ENCODE assay signal across 32 cellular contexts in genomic region chr2:36445191-36445590, GRCh38.
DNase-seq lines count a peak whose midpoint lies in the region; ATAC-seq, FAIRE-seq and TF ChIP-seq lines count a peak whose summit lies in the region.
"Had no signal": no experiment of that assay in that cellular context is flagged by ENCODE, and none has a peak within 500 bp of the region (broad histone marks: within the 10 kb centered on the region; RNA-seq: fewer than 3 reads in every experiment).

No MANE protein-coding gene starts in this region.

- TSS peak; percentile 2 for BruUV-seq in HepG2 (replicated peaks; lab: Mats Ljungman, UMichigan)

- no peaks in the 10 kb centered on the region for H3K27me3 ChIP-seq in HepG2 (ENCODE audit: control insufficient read depth in 1 of 2, insufficient read depth in 2 of 2, low read length in 2 of 2)
- no peaks in the 10 kb centered on the region for H3K27me3 ChIP-seq in right lobe of liver
- no peaks in the 10 kb centered on the region for H3K27me3 ChIP-seq in brain microvascular endothelial cell (replicated peaks)
- H3K27me3 ChIP-seq in tibial artery, result no peaks in the 10 kb centered on the region
- H3K27me3 ChIP-seq: SJSA1 had no signal

- no peak overlapping the region for H3K4me2 ChIP-seq in HepG2 (ENCODE audit: low read depth, low read length)

- FAIRE-seq in HepG2 (lab: Jason Lieb, UNC), result no peak
- FAIRE-seq: GM18507, H54, kidney, TTC549 had no signal

- intact Hi-C loops in HepG2 (cut with micrococcal nuclease; ENCODE audit: unreplicated experiment) (no loop called here), right lobe of liver (cut with DNase I) (no loop called here), tibial artery (cut with DNase I; ENCODE audit: low total_unique reads) (no loop called here), Right ventricle myocardium inferior (cut with DNase I) (no loop called here), natural killer cell (cut with micrococcal nuclease) (no loop called here)

- H3K27ac Mint-ChIP-seq in natural killer cell, result no peak overlapping the region
- H3K27ac Mint-ChIP-seq: activated CD4-positive, alpha-beta memory T cell treated with anti-CD3 and anti-CD28 coated beads, Interleukin-2, amount 10 ng/mL, durations not matched to agents 7 days and 5 days; activated naive CD8-positive, alpha-beta T cell; B cell had no signal

- H4K20me1 ChIP-seq in HepG2 (ENCODE audit: insufficient read depth, low read length), result no peaks in the 10 kb centered on the region

- H3K36me3 Mint-ChIP-seq in natural killer cell, result peaks cover 6% of the 10 kb centered on the region

- WGBS in HepG2 (ENCODE audit: low lambda C conversion rate), result 94% methylated on average over 6 of the region's 6 CpGs
- WGBS in right lobe of liver (ENCODE audit: insufficient coverage, low coverage, low lambda C conversion rate, missing lambda C conversion rate), result 77% methylated on average over 6 of the region's 6 CpGs

- POLR2A ChIA-PET in HepG2 (lab: Yijun Ruan, JAX), result no interaction called here

- TF ChIP-seq POLR2A in HepG2 (IDR thresholded peaks at IDR 0.05; ENCODE audit: insufficient read depth in 1 of 2, low read depth in 2 of 2, low read length in 2 of 2), result no peak
- TF ChIP-seq POLR2A in right lobe of liver (IDR thresholded peaks at IDR 0.05), result no peak

- H2AFZ ChIP-seq in HepG2 (ENCODE audit: low read length), result no peak overlapping the region

- H3K36me3 ChIP-seq in HepG2 (replicated peaks in 1 of 2; ENCODE audit: control insufficient read depth in 1 of 2, insufficient read depth in 2 of 2, low read length in 2 of 2) (peaks cover 37 to 91% of the 10 kb centered on the region in 2 experiments), right lobe of liver (peaks cover 0 to 2% (median 0%) of the 10 kb centered on the region in 4 donors), brain microvascular endothelial cell (replicated peaks) (peaks cover 57% of the 10 kb centered on the region), tibial artery (peaks cover 20 to 40% (median 37%) of the 10 kb centered on the region in 3 donors)
- H3K36me3 ChIP-seq: prostate gland had no signal

- peaks cover 21% of the 10 kb centered on the region for H3K4me1 ChIP-seq in HepG2 (ENCODE audit: insufficient read depth, low read length)
- no peaks in the 10 kb centered on the region for H3K4me1 ChIP-seq in right lobe of liver
- H3K4me1 ChIP-seq in tibial artery, result peaks cover 0 to 100% (median 58%) of the 10 kb centered on the region in 4 donors
- H3K4me1 ChIP-seq: prostate gland had no signal

- TF ChIP-seq EP300 in HepG2 (IDR thresholded peaks at IDR 0.05; ENCODE audit: low read depth in 2 of 2, low read length in 2 of 2), result no peak
- TF ChIP-seq EP300 in HepG2 (CRISPR knock-in tag; IDR thresholded peaks at IDR 0.05; ENCODE audit: borderline replicate concordance), result no peak

- H3K9ac ChIP-seq in HepG2 (ENCODE audit: insufficient read depth, low read depth, low read length), result no peak overlapping the region

- H3K4me3 ChIP-seq in HepG2 (replicated peaks in 1 of 3; ENCODE audit: insufficient read depth in 1 of 3, low read depth in 2 of 3, low read length in 3 of 3), result no peak overlapping the region
- no peak overlapping the region for H3K4me3 ChIP-seq in right lobe of liver
- no peak overlapping the region for H3K4me3 ChIP-seq in brain microvascular endothelial cell (ENCODE audit: low read depth, low read length)
- no peak overlapping the region for H3K4me3 ChIP-seq in tibial artery
- H3K4me3 ChIP-seq: lung, prostate gland, SJSA1 had no signal

- no peak for ATAC-seq in HepG2
- ATAC-seq in right lobe of liver, result no peak
- no peak for ATAC-seq in Right ventricle myocardium inferior
- no peak for ATAC-seq in natural killer cell
- ATAC-seq in HG03442 (IDR thresholded peaks at IDR 0.05; ENCODE audit: unreplicated experiment), result no peak
- ATAC-seq: stimulated activated naive CD8-positive, alpha-beta T cell treated with anti-CD3 and anti-CD28 coated beads, Interleukin-15, Interleukin-2, amounts not matched to agents 100 U/mL and 50 U/mL, for 24 hours had no signal

- no peaks in the 10 kb centered on the region for H3K27me3 Mint-ChIP-seq in natural killer cell (ENCODE audit: low read depth in 2 of 2)
- H3K27me3 Mint-ChIP-seq: activated naive CD8-positive, alpha-beta T cell had no signal

- peaks cover 16 to 20% of the 10 kb centered on the region in 2 donors for H3K4me1 Mint-ChIP-seq in natural killer cell

- no peak for DNase-seq in HepG2 (ENCODE audit: low spot score)
- no peak for DNase-seq in right lobe of liver
- DNase-seq in brain microvascular endothelial cell, result no peak
- peak; percentile 40 for DNase-seq in left kidney (ENCODE audit: low read depth, low spot score)
- no peak for DNase-seq in tibial artery
- no peak for DNase-seq in Right ventricle myocardium inferior (ENCODE audit: missing footprints)
- no peak for DNase-seq in natural killer cell
- DNase-seq: 8988T; activated CD4-positive, alpha-beta memory T cell treated with anti-CD3 and anti-CD28 coated beads, Interleukin-2, amount 10 ng/mL, durations not matched to agents 7 days and 5 days; activated CD4-positive, alpha-beta T cell treated with anti-CD3 and anti-CD28 coated beads for 1 hour; activated CD8-positive, alpha-beta memory T cell treated with anti-CD3 and anti-CD28 coated beads, Interleukin-2, amount 50 U/mL, for 48 hours; anterior cingulate cortex; DMS153; effector CD4-positive, alpha-beta T cell; GF-D8; head of caudate nucleus; KG1; kidney; NCI-H1436; NCI-H446; NCI-H774; stimulated activated naive CD8-positive, alpha-beta T cell treated with anti-CD3 and anti-CD28 coated beads, Interleukin-15, Interleukin-2, amounts not matched to agents 100 U/mL and 50 U/mL, for 24 hours had no signal

- H3K4me3 Mint-ChIP-seq in natural killer cell, result no peak overlapping the region
- H3K4me3 Mint-ChIP-seq: activated CD4-positive, alpha-beta memory T cell treated with anti-CD3 and anti-CD28 coated beads, Interleukin-2, amount 10 ng/mL, durations not matched to agents 7 days and 5 days; activated naive CD8-positive, alpha-beta T cell; B cell had no signal

- no peak for TF ChIP-seq RAD21 in HepG2 (CRISPR knock-in tag; IDR thresholded peaks at IDR 0.05)

- H3K9me3 ChIP-seq in HepG2 (ENCODE audit: low read length) (no peaks in the 10 kb centered on the region), right lobe of liver (no peaks in the 10 kb centered on the region), tibial artery (no peaks in the 10 kb centered on the region)
- H3K9me3 ChIP-seq: prostate gland, SJSA1 had no signal

- CTCF ChIA-PET in HepG2 (lab: Yijun Ruan, JAX; ENCODE audit: low intra/inter-chr PET ratio, low total read pairs), result no interaction called here

- H3K9me3 Mint-ChIP-seq in natural killer cell, result no peaks in the 10 kb centered on the region
- H3K9me3 Mint-ChIP-seq: activated CD4-positive, alpha-beta memory T cell treated with anti-CD3 and anti-CD28 coated beads, Interleukin-2, amount 10 ng/mL, durations not matched to agents 7 days and 5 days had no signal

- in situ Hi-C loops in HepG2 (cut with HindIII; ENCODE audit: extremely low pct_ligation_motif_present, low pct_unique_long_range_greater_than_20kb) (no loop called here), brain microvascular endothelial cell (cut with HindIII; ENCODE audit: low pct_ligation_motif_present, low sequenced_read_pairs) (no loop called here)

- TF ChIP-seq CTCF in HepG2 (CRISPR knock-in tag; IDR thresholded peaks at IDR 0.05) (no peak), right lobe of liver (IDR thresholded peaks at IDR 0.05) (no peak), brain microvascular endothelial cell (IDR thresholded peaks at IDR 0.05; ENCODE audit: low read depth, low read length, missing control alignments) (no peak), tibial artery (IDR thresholded peaks at IDR 0.05) (no peak), natural killer cell (IDR thresholded peaks at IDR 0.05) (no peak)

- no peaks in the 10 kb centered on the region for H3K79me2 ChIP-seq in HepG2 (ENCODE audit: insufficient read depth, low read length)

- H3K27ac ChIP-seq in HepG2 (ENCODE audit: extremely low read length, insufficient read depth, low read length) (no peak overlapping the region), right lobe of liver (no peak overlapping the region), brain microvascular endothelial cell (peak overlapping the region; percentile 2), tibial artery (peak overlapping the region; percentile 79 to 83)
- H3K27ac ChIP-seq: epithelial cell of prostate, prostate gland had no signal

TF ChIP-seq in HepG2, 621 proteins besides CTCF, POLR2A, EP300 and RAD21 (continues in another document):
- TF ChIP-seq GATAD1 (CRISPR knock-in tag; IDR thresholded peaks at IDR 0.05), result no peak
- TF ChIP-seq HNRNPL (IDR thresholded peaks at IDR 0.05; ENCODE audit: low read depth, low read length), result no peak
- no peak for TF ChIP-seq ZNF143 (CRISPR knock-in tag; IDR thresholded peaks at IDR 0.05)
- no peak for TF ChIP-seq FOSL1 (CRISPR knock-in tag; IDR thresholded peaks at IDR 0.05; ENCODE audit: borderline replicate concordance)
- TF ChIP-seq, protein P1, sequence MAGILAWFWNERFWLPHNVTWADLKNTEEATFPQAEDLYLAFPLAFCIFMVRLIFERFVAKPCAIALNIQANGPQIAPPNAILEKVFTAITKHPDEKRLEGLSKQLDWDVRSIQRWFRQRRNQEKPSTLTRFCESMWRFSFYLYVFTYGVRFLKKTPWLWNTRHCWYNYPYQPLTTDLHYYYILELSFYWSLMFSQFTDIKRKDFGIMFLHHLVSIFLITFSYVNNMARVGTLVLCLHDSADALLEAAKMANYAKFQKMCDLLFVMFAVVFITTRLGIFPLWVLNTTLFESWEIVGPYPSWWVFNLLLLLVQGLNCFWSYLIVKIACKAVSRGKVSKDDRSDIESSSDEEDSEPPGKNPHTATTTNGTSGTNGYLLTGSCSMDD (CRISPR knock-in tag; IDR thresholded peaks at IDR 0.05), result no peak
- TF ChIP-seq ZSCAN22 (CRISPR knock-in tag; IDR thresholded peaks at IDR 0.05), result no peak
- no peak for TF ChIP-seq ZNF792 (CRISPR knock-in tag; IDR thresholded peaks at IDR 0.05)
- no peak for TF ChIP-seq SP140L (CRISPR knock-in tag; IDR thresholded peaks at IDR 0.05; ENCODE audit: borderline replicate concordance)

Comparison
In these comparisons a context has a peak if more than half of its experiments do, and no peak if none do; other contexts are left out.
1. H3K27ac ChIP-seq: peak in brain microvascular endothelial cell (single experiment) and tibial artery (2 of 2); none in HepG2 (single experiment) and right lobe of liver (0 of 3).